ENCODE assay signal across 8 cellular contexts in genomic region chr2:191150451-191151314, GRCh38. TPM values are rescaled to one million over a fixed set of nuclear protein-coding genes. Genes with fewer than 3 reads are reported as not detected.
DNase-seq lines count a peak whose midpoint lies in the region; ATAC-seq and TF ChIP-seq lines count a peak whose summit lies in the region.

Gene STAT4, minus strand, starts transcription at chr2:191150994. Its CDS starts 2,791 bp downstream, at chr2:191148203.

- peak within 1 kb of the TSS; percentile 66 for H2AFZ ChIP-seq in Loucy (ENCODE audit: low read length)

- H3K79me2 ChIP-seq in Loucy (ENCODE audit: insufficient read depth, low read length): no peaks in the 10 kb centered on the region

- H3K9me3 ChIP-seq in Loucy (ENCODE audit: insufficient read depth, low read depth, low read length) (no peaks in the 10 kb centered on the region), mucosa of descending colon (no peaks in the 10 kb centered on the region)

- ATAC-seq in GM21717 (IDR thresholded peaks at IDR 0.05; ENCODE audit: unreplicated experiment): peak; percentile 90
- ATAC-seq in mucosa of descending colon: peak; percentile 89

- H3K27me3 ChIP-seq in Loucy (ENCODE audit: insufficient read depth, low read length, poor library complexity, severe bottlenecking): no peaks in the 10 kb centered on the region

- peak within 1 kb of the TSS; percentile 70 for H3K9ac ChIP-seq in Loucy (ENCODE audit: low read depth, low read length, poor library complexity, severe bottlenecking)

- H3K9me2 ChIP-seq in Loucy (replicated peaks; ENCODE audit: low read depth, low read length): no peaks in the 10 kb centered on the region

- H4K20me1 ChIP-seq in Loucy (ENCODE audit: insufficient read depth, low read length, poor library complexity, severe bottlenecking): no peaks in the 10 kb centered on the region

- H3K4me3 ChIP-seq in Loucy (ENCODE audit: low read length, poor library complexity, severe bottlenecking) (peak within 1 kb of the TSS; percentile 85), mucosa of descending colon (peak within 1 kb of the TSS; percentile 0)

- intact Hi-C loops in mucosa of descending colon (cut with DNase I, micrococcal nuclease): no loop called here

- peaks cover 84% of the 10 kb centered on the region for H3K4me1 ChIP-seq in Loucy (ENCODE audit: insufficient read depth, low read length, poor library complexity, severe bottlenecking)
- H3K4me1 ChIP-seq in mucosa of descending colon (ENCODE audit: low read depth): peaks cover 3% of the 10 kb centered on the region

- TF ChIP-seq CTCF in Loucy (conservative IDR thresholded peaks at IDR 0.05; ENCODE audit: low read length): no peak
- TF ChIP-seq CTCF in mucosa of descending colon (IDR thresholded peaks at IDR 0.05): no peak

- in situ Hi-C loops in G401 (cut with HindIII; ENCODE audit: low sequenced_read_pairs): no loop called here

- DNase-seq in EH (ENCODE audit: low read depth) (peak; percentile 48), mucosa of descending colon (peak; percentile 59 to 71 (median 66)), G401 (ENCODE audit: low spot score) (no peak)
- DNase-seq in activated CD4-positive, alpha-beta T cell treated with anti-CD3 and anti-CD28 coated beads, Interleukin-2, amount 50 U/mL, for 24 hours (ENCODE audit: low read depth in 1 of 2, low spot score in 1 of 2): peak; percentile 51 to 81
- DNase-seq in effector CD4-positive, alpha-beta T cell: peak; percentile 78
- DNase-seq in stimulated activated CD8-positive, alpha-beta memory T cell treated with anti-CD3 and anti-CD28 coated beads, Interleukin-4, amount 100 ng/mL, for 24 hours (ENCODE audit: low read depth): peak; percentile 73

- peaks cover 6% of the 10 kb centered on the region; the same call in 1 of the 2 replicates for H3F3A ChIP-seq in Loucy (ENCODE audit: low read depth)

- H3K36me3 ChIP-seq in Loucy (ENCODE audit: insufficient read depth, low read length): no peaks in the 10 kb centered on the region
- no peaks in the 10 kb centered on the region for H3K36me3 ChIP-seq in mucosa of descending colon (ENCODE audit: low read depth)

- peak within 1 kb of the TSS; percentile 81 for H3K4me2 ChIP-seq in Loucy (ENCODE audit: low read depth, low read length, poor library complexity, severe bottlenecking)

RNA-seq across cellular contexts. Expression of gene STAT4, which starts in this region (rescaled TPM):
- 1 to 10 TPM; 2.7 to 4.0 (median 3.6) TPM for total RNA-seq in mucosa of descending colon
- total RNA-seq in G401 (2014; rRNA removed; shearing (Covaris generic)): not detected in 2 replicates
